ENCODE assay signal across 15 cellular contexts in genomic region chr16:52383640-52384292, GRCh38.
DNase-seq lines count a peak whose midpoint lies in the region; TF ChIP-seq lines count a peak whose summit lies in the region.
"Had no signal": no experiment of that assay in that cellular context is flagged by ENCODE, and none has a peak within 500 bp of the region (broad histone marks: within the 10 kb centered on the region; RNA-seq: fewer than 3 reads in every experiment).

No MANE protein-coding gene starts in this region.

- H3K4me2 ChIP-seq in MM.1S (ENCODE audit: low read depth, low read length), result no peak overlapping the region

- no peaks in the 10 kb centered on the region for H3K4me1 Mint-ChIP-seq in activated naive CD4-positive, alpha-beta T cell treated with anti-CD3 and anti-CD28 coated beads, Interleukin-2, amount 50 U/mL, for 24 hours
- no peaks in the 10 kb centered on the region for H3K4me1 Mint-ChIP-seq in activated naive CD4-positive, alpha-beta T cell treated with anti-CD3 and anti-CD28 coated beads for 36 hours (ENCODE audit: low read depth)
- H3K4me1 Mint-ChIP-seq: stimulated activated memory B cell treated with anti-CD40 and anti-IgM and Interleukin-4, amounts not matched to agents 10 μg/mL and 1 μg/mL and 100 μg/mL, for 72 hours had no signal

- H3K27me3 ChIP-seq in MM.1S (replicated peaks; ENCODE audit: insufficient read depth, low read length), result no peaks in the 10 kb centered on the region
- H3K27me3 ChIP-seq: transverse colon had no signal

- H3K4me1 ChIP-seq in MM.1S (ENCODE audit: low read length), result no peaks in the 10 kb centered on the region

- no peaks in the 10 kb centered on the region for H3K9me3 ChIP-seq in MM.1S (replicated peaks; ENCODE audit: insufficient read depth, low read length)
- H3K9me3 ChIP-seq: transverse colon had no signal

- no peaks in the 10 kb centered on the region for H3K36me3 ChIP-seq in MM.1S (replicated peaks; ENCODE audit: insufficient read depth, low read length)
- H3K36me3 ChIP-seq: transverse colon had no signal

- H3K27ac ChIP-seq in MM.1S (ENCODE audit: low read length), result no peak overlapping the region
- H3K27ac ChIP-seq: transverse colon had no signal

- no peak overlapping the region for H3K4me3 Mint-ChIP-seq in activated naive CD4-positive, alpha-beta T cell treated with anti-CD3 and anti-CD28 coated beads, Interleukin-2, amount 50 U/mL, for 24 hours
- no peak overlapping the region for H3K4me3 Mint-ChIP-seq in activated naive CD4-positive, alpha-beta T cell treated with anti-CD3 and anti-CD28 coated beads for 36 hours
- H3K4me3 Mint-ChIP-seq: activated T-cell treated with anti-CD3 and anti-CD28 coated beads, Interleukin-2, amount 50 U/mL, for 4 hours; CD4-positive, alpha-beta T cell; H9; stimulated activated memory B cell treated with anti-CD40 and anti-IgM and Interleukin-4, amounts not matched to agents 10 μg/mL and 1 μg/mL and 100 μg/mL, for 72 hours had no signal

- no peak for DNase-seq in activated naive CD4-positive, alpha-beta T cell treated with anti-CD3 and anti-CD28 coated beads for 36 hours
- DNase-seq in NCI-H446 treated with DMSO at 0.1 percent for 48 hours (lab: John Stamatoyannopoulos, UW) (peak; percentile 53), epithelial cell of esophagus (ENCODE audit: low read depth) (peak; percentile 2), T-helper 9 cell (no peak), Kasumi-1 (lab: John Stamatoyannopoulos, UW) (no peak), SKM-1 treated with dmso at 0.1 percent for 144 hours (lab: John Stamatoyannopoulos, UW; ENCODE audit: unreplicated experiment) (no peak), MM.1S (no peak)
- DNase-seq: ACHN; activated T-cell treated with anti-CD3 and anti-CD28 coated beads, Interleukin-2, amount 50 U/mL, for 4 hours; CD4-positive, alpha-beta T cell; effector CD4-positive, alpha-beta T cell; H9; transverse colon had no signal

- no peaks in the 10 kb centered on the region for H3K36me3 Mint-ChIP-seq in activated naive CD4-positive, alpha-beta T cell treated with anti-CD3 and anti-CD28 coated beads, Interleukin-2, amount 50 U/mL, for 24 hours
- no peaks in the 10 kb centered on the region for H3K36me3 Mint-ChIP-seq in activated naive CD4-positive, alpha-beta T cell treated with anti-CD3 and anti-CD28 coated beads for 36 hours (ENCODE audit: low read depth)
- H3K36me3 Mint-ChIP-seq: stimulated activated memory B cell treated with anti-CD40 and anti-IgM and Interleukin-4, amounts not matched to agents 10 μg/mL and 1 μg/mL and 100 μg/mL, for 72 hours had no signal

- no peaks in the 10 kb centered on the region for H3K9me2 ChIP-seq in MM.1S (replicated peaks; ENCODE audit: insufficient read depth, low read length)

- H3K79me2 ChIP-seq in MM.1S (ENCODE audit: low read length), result no peaks in the 10 kb centered on the region

- CTCF ChIA-PET in activated naive CD4-positive, alpha-beta T cell treated with anti-CD3 and anti-CD28 coated beads for 36 hours (lab: Charles Lee), result no interaction called here

- peaks cover 4% of the 10 kb centered on the region for H3K9me3 Mint-ChIP-seq in activated naive CD4-positive, alpha-beta T cell treated with anti-CD3 and anti-CD28 coated beads, Interleukin-2, amount 50 U/mL, for 24 hours
- H3K9me3 Mint-ChIP-seq in activated naive CD4-positive, alpha-beta T cell treated with anti-CD3 and anti-CD28 coated beads for 36 hours, result peaks cover 5% of the 10 kb centered on the region
- H3K9me3 Mint-ChIP-seq: H9 had no signal

- H3K4me3 ChIP-seq in epithelial cell of esophagus (ENCODE audit: low read length) (no peak overlapping the region), MM.1S (ENCODE audit: low read length) (no peak overlapping the region)
- H3K4me3 ChIP-seq: transverse colon had no signal

- intact Hi-C loops in activated naive CD4-positive, alpha-beta T cell treated with anti-CD3 and anti-CD28 coated beads for 36 hours (cut with micrococcal nuclease), result no loop called here

- no peak overlapping the region for H2AFZ ChIP-seq in MM.1S (ENCODE audit: low read length)

- no peaks in the 10 kb centered on the region for H3K27me3 Mint-ChIP-seq in activated naive CD4-positive, alpha-beta T cell treated with anti-CD3 and anti-CD28 coated beads, Interleukin-2, amount 50 U/mL, for 24 hours
- no peaks in the 10 kb centered on the region for H3K27me3 Mint-ChIP-seq in activated naive CD4-positive, alpha-beta T cell treated with anti-CD3 and anti-CD28 coated beads for 36 hours (ENCODE audit: low read depth)
- H3K27me3 Mint-ChIP-seq: CD4-positive, alpha-beta T cell; stimulated activated memory B cell treated with anti-CD40 and anti-IgM and Interleukin-4, amounts not matched to agents 10 μg/mL and 1 μg/mL and 100 μg/mL, for 72 hours had no signal

- no peak overlapping the region for H3K9ac ChIP-seq in MM.1S (ENCODE audit: low read length)

- peak overlapping the region; percentile 43 for H3K27ac Mint-ChIP-seq in activated naive CD4-positive, alpha-beta T cell treated with anti-CD3 and anti-CD28 coated beads, Interleukin-2, amount 50 U/mL, for 24 hours
- H3K27ac Mint-ChIP-seq in activated naive CD4-positive, alpha-beta T cell treated with anti-CD3 and anti-CD28 coated beads for 36 hours, result no peak overlapping the region
- H3K27ac Mint-ChIP-seq: CD4-positive, alpha-beta T cell; H9; stimulated activated memory B cell treated with anti-CD40 and anti-IgM and Interleukin-4, amounts not matched to agents 10 μg/mL and 1 μg/mL and 100 μg/mL, for 72 hours had no signal

- no peaks in the 10 kb centered on the region for H4K20me1 ChIP-seq in MM.1S (ENCODE audit: insufficient read depth, low read length)

- TF ChIP-seq CTCF in epithelial cell of esophagus (IDR thresholded peaks at IDR 0.05; ENCODE audit: insufficient read depth, low read depth, low read length, missing control alignments), result no peak
- no peak for TF ChIP-seq CTCF in MM.1S (IDR thresholded peaks at IDR 0.05; ENCODE audit: low read length)

- no peaks in the 10 kb centered on the region for H3F3A ChIP-seq in MM.1S (ENCODE audit: insufficient read depth, low read length)

Comparison
In these comparisons a context has a peak if more than half of its experiments do, and no peak if none do; other contexts are left out.
1. DNase-seq: peak in NCI-H446 treated with DMSO at 0.1 percent for 48 hours (single experiment) and epithelial cell of esophagus (single experiment); none in activated naive CD4-positive, alpha-beta T cell treated with anti-CD3 and anti-CD28 coated beads for 36 hours (single experiment), T-helper 9 cell (single experiment), Kasumi-1 (0 of 2), SKM-1 treated with dmso at 0.1 percent for 144 hours (single experiment) and MM.1S (single experiment).